In genomic region chr4:101103381-101104142, GRCh38 we compare ENCODE assay signal across 8 cellular contexts.
DNase-seq lines count a peak whose midpoint lies in the region; ATAC-seq and TF ChIP-seq lines count a peak whose summit lies in the region.

No MANE protein-coding gene starts in this region.

- H3K4me1 ChIP-seq in uterus = no peaks in the 10 kb centered on the region

- peak overlapping the region; percentile 41 for H3K4me3 Mint-ChIP-seq in T-helper 17 cell

- TF ChIP-seq POLR2A in uterus (IDR thresholded peaks at IDR 0.05) = no peak

- POLR2A ChIA-PET in AG04450 (lab: Yijun Ruan, JAX) = no interaction called here

- H3K36me3 Mint-ChIP-seq in T-helper 17 cell (ENCODE audit: low read depth) = no peaks in the 10 kb centered on the region

- ATAC-seq in GM19035 (IDR thresholded peaks at IDR 0.05; ENCODE audit: unreplicated experiment) = peak; percentile 74
- peak; percentile 88 for ATAC-seq in HG03139 (IDR thresholded peaks at IDR 0.05; ENCODE audit: unreplicated experiment)
- ATAC-seq in T-helper 17 cell = peak; percentile 55

- peaks cover 19% of the 10 kb centered on the region for H3K4me1 Mint-ChIP-seq in T-helper 17 cell

- H3K27me3 ChIP-seq in AG04450 (ENCODE audit: control insufficient read depth, insufficient read depth, low read length) = no peaks in the 10 kb centered on the region
- H3K27me3 ChIP-seq in layer of hippocampus (ENCODE audit: control insufficient read depth, insufficient read depth, low read length) = no peaks in the 10 kb centered on the region
- no peaks in the 10 kb centered on the region for H3K27me3 ChIP-seq in uterus

- H3K9me3 ChIP-seq in AG04450 (ENCODE audit: control insufficient read depth, insufficient read depth, low read length) (no peaks in the 10 kb centered on the region), T-helper 17 cell (ENCODE audit: control insufficient read depth, low read length, poor library complexity, severe bottlenecking) (no peaks in the 10 kb centered on the region), uterus (no peaks in the 10 kb centered on the region)

- H3K36me3 ChIP-seq in uterus = no peaks in the 10 kb centered on the region

- no peak overlapping the region for H3K27ac Mint-ChIP-seq in T-helper 17 cell

- CTCF ChIA-PET in AG04450 (lab: Charles Lee) = interaction anchor here (0.7 to 0.9 kb wide), 2 partner anchors 175 to 1010 kb away, joined by 3 read pairs; no protein-coding TSS in a partner anchor

- peak overlapping the region; percentile 3 for H3K27ac ChIP-seq in AG04450 (ENCODE audit: low read depth, low read length)
- H3K27ac ChIP-seq in layer of hippocampus (ENCODE audit: low read depth, low read length) = peak overlapping the region; percentile 30
- no peak overlapping the region for H3K27ac ChIP-seq in uterus

- TF ChIP-seq CTCF in AG04450 (IDR thresholded peaks at IDR 0.05; ENCODE audit: low read depth, low read length) (no peak), uterus (IDR thresholded peaks at IDR 0.05) (no peak)

- H3K4me3 ChIP-seq in AG04450 (ENCODE audit: low read depth, low read length) (no peak overlapping the region), uterus (no peak overlapping the region)

- H3K27me3 Mint-ChIP-seq in T-helper 17 cell = no peaks in the 10 kb centered on the region

- intact Hi-C loops in uterus (cut with DNase I; ENCODE audit: low total_unique reads) = no loop called here

- no peak for DNase-seq in AG04450 (ENCODE audit: low read depth, low spot score)
- DNase-seq in T-helper 17 cell = no peak
- no peak for DNase-seq in uterus
- no peak for DNase-seq in SW480 (ENCODE audit: low spot score)
- DNase-seq in NCI-H524 (lab: John Stamatoyannopoulos, UW) = no peak

Comparison
In these comparisons a context has a peak if more than half of its experiments do, and no peak if none do; other contexts are left out.
1. H3K27ac ChIP-seq: peak in AG04450 (single experiment) and layer of hippocampus (single experiment); none in uterus (0 of 2).
2. Peak in every context shown above with its lines, with median percentiles within 50 percentile points of each other: ATAC-seq.